In genomic region chr3:158644345-158644908, GRCh38 we compare ENCODE assay signal across 1 cellular context.
TF ChIP-seq lines count a peak whose summit lies in the region.

Gene GFM1, plus strand, starts transcription at chr3:158644527. Its CDS starts 108 bp downstream, at chr3:158644635.

TF ChIP-seq in HepG2, 621 proteins besides CTCF, POLR2A, EP300 and RAD21 (continued from another document and continues in another):
- TF ChIP-seq HNRNPLL (IDR thresholded peaks at IDR 0.05; ENCODE audit: low read depth, low read length, poor library complexity, severe bottlenecking) (peak; percentile 78), KDM5A (IDR thresholded peaks at IDR 0.05; ENCODE audit: borderline replicate concordance, low read length) (peak; percentile 95), ZNF138 (CRISPR knock-in tag; IDR thresholded peaks at IDR 0.05; ENCODE audit: low read depth) (no peak), SP4 (CRISPR knock-in tag; IDR thresholded peaks at IDR 0.05) (peak; percentile 74), NCOA5 (CRISPR knock-in tag; IDR thresholded peaks at IDR 0.05) (no peak), TP53 (CRISPR knock-in tag; conservative IDR thresholded peaks at IDR 0.05) (peak; percentile 76; the same call in 1 of the 2 replicates), WIZ (CRISPR knock-in tag; IDR thresholded peaks at IDR 0.05) (peak; percentile 82), SP140L (CRISPR knock-in tag; IDR thresholded peaks at IDR 0.05; ENCODE audit: borderline replicate concordance) (peak; percentile 61; the same call in 1 of the 2 replicates), PHF5A (CRISPR knock-in tag; IDR thresholded peaks at IDR 0.05; ENCODE audit: low read depth, unreplicated experiment) (peak; percentile 44), SALL1 (CRISPR knock-in tag; IDR thresholded peaks at IDR 0.05) (peak; percentile 92), NFE2L1 (CRISPR knock-in tag; IDR thresholded peaks at IDR 0.05; ENCODE audit: borderline replicate concordance) (no peak), NFRKB (IDR thresholded peaks at IDR 0.05) (no peak), ZNF331 (CRISPR knock-in tag; IDR thresholded peaks at IDR 0.05) (peak; percentile 92), JUN (CRISPR knock-in tag; IDR thresholded peaks at IDR 0.05) (no peak; the same call in 1 of the 2 replicates), ZBTB1 (CRISPR knock-in tag; IDR thresholded peaks at IDR 0.05; ENCODE audit: borderline replicate concordance) (no peak), ZNF44 (CRISPR knock-in tag; IDR thresholded peaks at IDR 0.05) (peak; percentile 81; the same call in 1 of the 2 replicates), JUND (CRISPR knock-in tag; IDR thresholded peaks at IDR 0.05) (no peak), THAP8 (CRISPR knock-in tag; IDR thresholded peaks at IDR 0.05; ENCODE audit: borderline replicate concordance) (no peak), SCMH1 (CRISPR knock-in tag; IDR thresholded peaks at IDR 0.05; ENCODE audit: borderline replicate concordance) (no peak), ZNF274 (CRISPR knock-in tag; IDR thresholded peaks at IDR 0.05) (peak; percentile 66; the same call in 1 of the 2 replicates), ZFP41 (CRISPR knock-in tag; IDR thresholded peaks at IDR 0.05; ENCODE audit: borderline replicate concordance) (no peak), NFE2L2 (IDR thresholded peaks at IDR 0.05; ENCODE audit: low read length) (no peak), ZNF232 (CRISPR knock-in tag; IDR thresholded peaks at IDR 0.05; ENCODE audit: borderline replicate concordance) (no peak), ZZZ3 (CRISPR knock-in tag; IDR thresholded peaks at IDR 0.05; ENCODE audit: borderline replicate concordance) (peak; percentile 79; the same call in 1 of the 2 replicates), ZNF446 (CRISPR knock-in tag; IDR thresholded peaks at IDR 0.05) (0 out of 2 replicates have a peak, but pooled peaks have one; percentile 57), ZNF512 (CRISPR knock-in tag; IDR thresholded peaks at IDR 0.05) (no peak), ZNF703 (CRISPR knock-in tag; IDR thresholded peaks at IDR 0.05; ENCODE audit: borderline replicate concordance) (no peak), NFE2 (CRISPR knock-in tag; IDR thresholded peaks at IDR 0.05) (no peak), HNRNPH1 (optimal IDR thresholded peaks at IDR 0.05; ENCODE audit: low read depth, low read length) (no peak), ATF1 (CRISPR knock-in tag; IDR thresholded peaks at IDR 0.05) (peak; percentile 61), DMAP1 (CRISPR knock-in tag; IDR thresholded peaks at IDR 0.05) (peak; percentile 94), ZNF292 (CRISPR knock-in tag; IDR thresholded peaks at IDR 0.05; ENCODE audit: borderline replicate concordance, low read depth) (peak; percentile 84), ZNF549 (CRISPR knock-in tag; IDR thresholded peaks at IDR 0.05) (no peak), ZNF260 (CRISPR knock-in tag; IDR thresholded peaks at IDR 0.05; ENCODE audit: borderline replicate concordance, low read depth) (no peak), ZNF782 (CRISPR knock-in tag; IDR thresholded peaks at IDR 0.05; ENCODE audit: borderline replicate concordance) (peak; percentile 69; the same call in 1 of the 2 replicates), HMGXB3 (CRISPR knock-in tag; IDR thresholded peaks at IDR 0.05; ENCODE audit: borderline replicate concordance) (no peak)
- TF ChIP-seq, protein P1, sequence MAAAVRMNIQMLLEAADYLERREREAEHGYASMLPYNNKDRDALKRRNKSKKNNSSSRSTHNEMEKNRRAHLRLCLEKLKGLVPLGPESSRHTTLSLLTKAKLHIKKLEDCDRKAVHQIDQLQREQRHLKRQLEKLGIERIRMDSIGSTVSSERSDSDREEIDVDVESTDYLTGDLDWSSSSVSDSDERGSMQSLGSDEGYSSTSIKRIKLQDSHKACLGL (CRISPR knock-in tag; IDR thresholded peaks at IDR 0.05), result peak; percentile 92; the same call in 1 of the 2 replicates
- TF ChIP-seq, protein P2, sequence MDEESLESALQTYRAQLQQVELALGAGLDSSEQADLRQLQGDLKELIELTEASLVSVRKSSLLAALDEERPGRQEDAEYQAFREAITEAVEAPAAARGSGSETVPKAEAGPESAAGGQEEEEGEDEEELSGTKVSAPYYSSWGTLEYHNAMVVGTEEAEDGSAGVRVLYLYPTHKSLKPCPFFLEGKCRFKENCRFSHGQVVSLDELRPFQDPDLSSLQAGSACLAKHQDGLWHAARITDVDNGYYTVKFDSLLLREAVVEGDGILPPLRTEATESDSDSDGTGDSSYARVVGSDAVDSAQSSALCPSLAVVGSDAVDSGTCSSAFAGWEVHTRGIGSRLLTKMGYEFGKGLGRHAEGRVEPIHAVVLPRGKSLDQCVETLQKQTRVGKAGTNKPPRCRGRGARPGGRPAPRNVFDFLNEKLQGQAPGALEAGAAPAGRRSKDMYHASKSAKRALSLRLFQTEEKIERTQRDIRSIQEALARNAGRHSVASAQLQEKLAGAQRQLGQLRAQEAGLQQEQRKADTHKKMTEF (CRISPR knock-in tag; IDR thresholded peaks at IDR 0.05), result peak; percentile 95
- TF ChIP-seq, protein P3, sequence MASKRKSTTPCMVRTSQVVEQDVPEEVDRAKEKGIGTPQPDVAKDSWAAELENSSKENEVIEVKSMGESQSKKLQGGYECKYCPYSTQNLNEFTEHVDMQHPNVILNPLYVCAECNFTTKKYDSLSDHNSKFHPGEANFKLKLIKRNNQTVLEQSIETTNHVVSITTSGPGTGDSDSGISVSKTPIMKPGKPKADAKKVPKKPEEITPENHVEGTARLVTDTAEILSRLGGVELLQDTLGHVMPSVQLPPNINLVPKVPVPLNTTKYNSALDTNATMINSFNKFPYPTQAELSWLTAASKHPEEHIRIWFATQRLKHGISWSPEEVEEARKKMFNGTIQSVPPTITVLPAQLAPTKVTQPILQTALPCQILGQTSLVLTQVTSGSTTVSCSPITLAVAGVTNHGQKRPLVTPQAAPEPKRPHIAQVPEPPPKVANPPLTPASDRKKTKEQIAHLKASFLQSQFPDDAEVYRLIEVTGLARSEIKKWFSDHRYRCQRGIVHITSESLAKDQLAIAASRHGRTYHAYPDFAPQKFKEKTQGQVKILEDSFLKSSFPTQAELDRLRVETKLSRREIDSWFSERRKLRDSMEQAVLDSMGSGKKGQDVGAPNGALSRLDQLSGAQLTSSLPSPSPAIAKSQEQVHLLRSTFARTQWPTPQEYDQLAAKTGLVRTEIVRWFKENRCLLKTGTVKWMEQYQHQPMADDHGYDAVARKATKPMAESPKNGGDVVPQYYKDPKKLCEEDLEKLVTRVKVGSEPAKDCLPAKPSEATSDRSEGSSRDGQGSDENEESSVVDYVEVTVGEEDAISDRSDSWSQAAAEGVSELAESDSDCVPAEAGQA (IDR thresholded peaks at IDR 0.05; ENCODE audit: low read depth), result peak; percentile 78
- TF ChIP-seq, protein P3 (CRISPR knock-in tag; IDR thresholded peaks at IDR 0.05; ENCODE audit: borderline replicate concordance), result no peak
- TF ChIP-seq, protein P4, sequence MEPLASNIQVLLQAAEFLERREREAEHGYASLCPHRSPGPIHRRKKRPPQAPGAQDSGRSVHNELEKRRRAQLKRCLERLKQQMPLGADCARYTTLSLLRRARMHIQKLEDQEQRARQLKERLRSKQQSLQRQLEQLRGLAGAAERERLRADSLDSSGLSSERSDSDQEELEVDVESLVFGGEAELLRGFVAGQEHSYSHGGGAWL (CRISPR knock-in tag; IDR thresholded peaks at IDR 0.05), result peak; percentile 90; the same call in 1 of the 2 replicates
- TF ChIP-seq, protein P5, sequence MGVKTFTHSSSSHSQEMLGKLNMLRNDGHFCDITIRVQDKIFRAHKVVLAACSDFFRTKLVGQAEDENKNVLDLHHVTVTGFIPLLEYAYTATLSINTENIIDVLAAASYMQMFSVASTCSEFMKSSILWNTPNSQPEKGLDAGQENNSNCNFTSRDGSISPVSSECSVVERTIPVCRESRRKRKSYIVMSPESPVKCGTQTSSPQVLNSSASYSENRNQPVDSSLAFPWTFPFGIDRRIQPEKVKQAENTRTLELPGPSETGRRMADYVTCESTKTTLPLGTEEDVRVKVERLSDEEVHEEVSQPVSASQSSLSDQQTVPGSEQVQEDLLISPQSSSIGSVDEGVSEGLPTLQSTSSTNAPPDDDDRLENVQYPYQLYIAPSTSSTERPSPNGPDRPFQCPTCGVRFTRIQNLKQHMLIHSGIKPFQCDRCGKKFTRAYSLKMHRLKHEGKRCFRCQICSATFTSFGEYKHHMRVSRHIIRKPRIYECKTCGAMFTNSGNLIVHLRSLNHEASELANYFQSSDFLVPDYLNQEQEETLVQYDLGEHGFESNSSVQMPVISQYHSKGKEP (CRISPR knock-in tag; IDR thresholded peaks at IDR 0.05), result no peak
- TF ChIP-seq, protein P6, sequence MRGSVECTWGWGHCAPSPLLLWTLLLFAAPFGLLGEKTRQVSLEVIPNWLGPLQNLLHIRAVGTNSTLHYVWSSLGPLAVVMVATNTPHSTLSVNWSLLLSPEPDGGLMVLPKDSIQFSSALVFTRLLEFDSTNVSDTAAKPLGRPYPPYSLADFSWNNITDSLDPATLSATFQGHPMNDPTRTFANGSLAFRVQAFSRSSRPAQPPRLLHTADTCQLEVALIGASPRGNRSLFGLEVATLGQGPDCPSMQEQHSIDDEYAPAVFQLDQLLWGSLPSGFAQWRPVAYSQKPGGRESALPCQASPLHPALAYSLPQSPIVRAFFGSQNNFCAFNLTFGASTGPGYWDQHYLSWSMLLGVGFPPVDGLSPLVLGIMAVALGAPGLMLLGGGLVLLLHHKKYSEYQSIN (CRISPR knock-in tag; IDR thresholded peaks at IDR 0.05; ENCODE audit: borderline replicate concordance), result no peak
- TF ChIP-seq, protein P7, sequence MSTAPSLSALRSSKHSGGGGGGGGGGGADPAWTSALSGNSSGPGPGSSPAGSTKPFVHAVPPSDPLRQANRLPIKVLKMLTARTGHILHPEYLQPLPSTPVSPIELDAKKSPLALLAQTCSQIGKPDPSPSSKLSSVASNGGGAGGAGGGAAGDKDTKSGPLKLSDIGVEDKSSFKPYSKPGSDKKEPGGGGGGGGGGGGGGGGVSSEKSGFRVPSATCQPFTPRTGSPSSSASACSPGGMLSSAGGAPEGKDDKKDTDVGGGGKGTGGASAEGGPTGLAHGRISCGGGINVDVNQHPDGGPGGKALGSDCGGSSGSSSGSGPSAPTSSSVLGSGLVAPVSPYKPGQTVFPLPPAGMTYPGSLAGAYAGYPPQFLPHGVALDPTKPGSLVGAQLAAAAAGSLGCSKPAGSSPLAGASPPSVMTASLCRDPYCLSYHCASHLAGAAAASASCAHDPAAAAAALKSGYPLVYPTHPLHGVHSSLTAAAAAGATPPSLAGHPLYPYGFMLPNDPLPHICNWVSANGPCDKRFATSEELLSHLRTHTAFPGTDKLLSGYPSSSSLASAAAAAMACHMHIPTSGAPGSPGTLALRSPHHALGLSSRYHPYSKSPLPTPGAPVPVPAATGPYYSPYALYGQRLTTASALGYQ (CRISPR knock-in tag; IDR thresholded peaks at IDR 0.05), result peak; percentile 53
